ENCODE assay signal across 16 cellular contexts in genomic region chr6:26163733-26164505, GRCh38.
DNase-seq lines count a peak whose midpoint lies in the region; ATAC-seq and TF ChIP-seq lines count a peak whose summit lies in the region.
"Had no signal": no experiment of that assay in that cellular context is flagged by ENCODE, and none has a peak within 500 bp of the region (broad histone marks: within the 10 kb centered on the region; RNA-seq: fewer than 3 reads in every experiment).

No MANE protein-coding gene starts in this region.

- H4K20me1 ChIP-seq in OCI-LY7 (ENCODE audit: insufficient read depth, low read length) = no peaks in the 10 kb centered on the region

- POLR2A ChIA-PET in OCI-LY7 (lab: Charles Lee) = interaction anchor here (0.8 to 11.6 kb wide), 9 partner anchors 8 to 1674 kb away, joined by 3 to 330 read pairs (median 7); a partner anchor contains a TSS

- H3K9me3 Mint-ChIP-seq in activated naive CD4-positive, alpha-beta T cell treated with anti-CD3 and anti-CD28 coated beads for 36 hours = no peaks in the 10 kb centered on the region
- H3K9me3 Mint-ChIP-seq in activated naive CD8-positive, alpha-beta T cell treated with anti-CD3 and anti-CD28 coated beads, Interleukin-2, amount 50 U/mL, for 24 hours = no peaks in the 10 kb centered on the region
- H3K9me3 Mint-ChIP-seq in stimulated activated naive B cell treated with anti-CD40 and anti-IgM and Interleukin-4, amounts not matched to agents 10 μg/mL and 1 μg/mL and 100 μg/mL, for 72 hours = no peaks in the 10 kb centered on the region

- H3K36me3 Mint-ChIP-seq in activated naive CD4-positive, alpha-beta T cell treated with anti-CD3 and anti-CD28 coated beads for 36 hours (ENCODE audit: low read depth) = no peaks in the 10 kb centered on the region
- H3K36me3 Mint-ChIP-seq in activated naive CD8-positive, alpha-beta T cell treated with anti-CD3 and anti-CD28 coated beads, Interleukin-2, amount 50 U/mL, for 24 hours (ENCODE audit: low read depth) = peaks cover 2% of the 10 kb centered on the region
- peaks cover 49 to 50% of the 10 kb centered on the region in 2 donors for H3K36me3 Mint-ChIP-seq in stimulated activated naive B cell treated with anti-CD40 and anti-IgM and Interleukin-4, amounts not matched to agents 10 μg/mL and 1 μg/mL and 100 μg/mL, for 72 hours

- peaks cover 60% of the 10 kb centered on the region for H3K4me1 Mint-ChIP-seq in activated naive CD4-positive, alpha-beta T cell treated with anti-CD3 and anti-CD28 coated beads for 36 hours (ENCODE audit: low read depth)
- peaks cover 52% of the 10 kb centered on the region for H3K4me1 Mint-ChIP-seq in activated naive CD8-positive, alpha-beta T cell treated with anti-CD3 and anti-CD28 coated beads, Interleukin-2, amount 50 U/mL, for 24 hours
- peaks cover 25 to 56% of the 10 kb centered on the region in 2 donors for H3K4me1 Mint-ChIP-seq in stimulated activated naive B cell treated with anti-CD40 and anti-IgM and Interleukin-4, amounts not matched to agents 10 μg/mL and 1 μg/mL and 100 μg/mL, for 72 hours

- peak overlapping the region; percentile 21 for H3K4me3 Mint-ChIP-seq in activated naive CD4-positive, alpha-beta T cell treated with anti-CD3 and anti-CD28 coated beads for 36 hours
- H3K4me3 Mint-ChIP-seq in activated naive CD8-positive, alpha-beta T cell treated with anti-CD3 and anti-CD28 coated beads, Interleukin-2, amount 50 U/mL, for 24 hours = no peak overlapping the region
- no peak overlapping the region for H3K4me3 Mint-ChIP-seq in stimulated activated naive B cell treated with anti-CD40 and anti-IgM and Interleukin-4, amounts not matched to agents 10 μg/mL and 1 μg/mL and 100 μg/mL, for 72 hours

- no peak for DNase-seq in activated naive CD4-positive, alpha-beta T cell treated with anti-CD3 and anti-CD28 coated beads for 36 hours
- no peak for DNase-seq in activated naive CD4-positive, alpha-beta T cell (lab: John Stamatoyannopoulos, UW)
- no peak for DNase-seq in OCI-LY7 (ENCODE audit: low spot score)
- DNase-seq in activated naive CD8-positive, alpha-beta T cell treated with anti-CD3 and anti-CD28 coated beads, Interleukin-2, amount 50 U/mL, for 24 hours = no peak
- DNase-seq in stimulated activated naive B cell treated with anti-CD40 and anti-IgM and Interleukin-4, amounts not matched to agents 10 μg/mL and 1 μg/mL and 100 μg/mL, for 72 hours = no peak
- DNase-seq in MV-4-11 (lab: John Stamatoyannopoulos, UW) = no peak
- DNase-seq in NCI-H2029 (lab: John Stamatoyannopoulos, UW) = no peak
- DNase-seq: ACHN; activated CD4-positive, alpha-beta T cell treated with anti-CD3 and anti-CD28 coated beads for 4 hours; activated effector memory CD4-positive, alpha-beta T cell treated with Interleukin-2 at 50 U/mL for 16 hours; dorsolateral prefrontal cortex; Kasumi-1; NCI-H1436; NCI-H226 had no signal

- H3K79me2 ChIP-seq in OCI-LY7 (ENCODE audit: insufficient read depth, low read depth, low read length) = peaks cover 27% of the 10 kb centered on the region; the same call in 1 of the 2 replicates

- no TSS peak for BruUV-seq in OCI-LY7 (replicated peaks; lab: Mats Ljungman, UMichigan)

- H3K4me3 ChIP-seq in OCI-LY7 (ENCODE audit: low read depth, low read length, poor library complexity, severe bottlenecking) = no peak overlapping the region
- H3K4me3 ChIP-seq: dorsolateral prefrontal cortex, esophagus muscularis mucosa had no signal

- peak overlapping the region; percentile 38 for H3K4me2 ChIP-seq in OCI-LY7 (ENCODE audit: low read length)

- H3K4me1 ChIP-seq in OCI-LY7 (ENCODE audit: insufficient read depth, low read length, poor library complexity, severe bottlenecking) = peaks cover 60% of the 10 kb centered on the region

- H3K27ac Mint-ChIP-seq in activated naive CD4-positive, alpha-beta T cell treated with anti-CD3 and anti-CD28 coated beads for 36 hours = peak overlapping the region; percentile 78
- peak overlapping the region; percentile 46 for H3K27ac Mint-ChIP-seq in activated naive CD8-positive, alpha-beta T cell treated with anti-CD3 and anti-CD28 coated beads, Interleukin-2, amount 50 U/mL, for 24 hours
- peak overlapping the region; percentile 47 for H3K27ac Mint-ChIP-seq in stimulated activated naive B cell treated with anti-CD40 and anti-IgM and Interleukin-4, amounts not matched to agents 10 μg/mL and 1 μg/mL and 100 μg/mL, for 72 hours

- H3K9me2 ChIP-seq in OCI-LY7 (ENCODE audit: insufficient read depth, low read length) = no peaks in the 10 kb centered on the region

- no peaks in the 10 kb centered on the region for H3K36me3 ChIP-seq in OCI-LY7 (ENCODE audit: insufficient read depth, low read length)

- no peak for TF ChIP-seq CTCF in OCI-LY7 (conservative IDR thresholded peaks at IDR 0.05; ENCODE audit: low read length)

- no peaks in the 10 kb centered on the region for H3K9me3 ChIP-seq in OCI-LY7 (ENCODE audit: low read length)
- H3K9me3 ChIP-seq: esophagus muscularis mucosa had no signal

- no peaks in the 10 kb centered on the region for H3K27me3 Mint-ChIP-seq in activated naive CD4-positive, alpha-beta T cell treated with anti-CD3 and anti-CD28 coated beads for 36 hours (ENCODE audit: low read depth)
- no peaks in the 10 kb centered on the region for H3K27me3 Mint-ChIP-seq in activated naive CD8-positive, alpha-beta T cell treated with anti-CD3 and anti-CD28 coated beads, Interleukin-2, amount 50 U/mL, for 24 hours
- H3K27me3 Mint-ChIP-seq in stimulated activated naive B cell treated with anti-CD40 and anti-IgM and Interleukin-4, amounts not matched to agents 10 μg/mL and 1 μg/mL and 100 μg/mL, for 72 hours = no peaks in the 10 kb centered on the region

- intact Hi-C loops in activated naive CD4-positive, alpha-beta T cell treated with anti-CD3 and anti-CD28 coated beads for 36 hours (cut with micrococcal nuclease) = no loop called here
- intact Hi-C loops in OCI-LY7 (cut with micrococcal nuclease; ENCODE audit: unreplicated experiment) = no loop called here

- CTCF ChIA-PET in activated naive CD4-positive, alpha-beta T cell treated with anti-CD3 and anti-CD28 coated beads for 36 hours (lab: Charles Lee) = interaction anchor here (0.6 to 1.3 kb wide), 3 partner anchors 9 to 141 kb away, joined by 3 to 4 read pairs (median 4); no protein-coding TSS in a partner anchor
- CTCF ChIA-PET in OCI-LY7 (lab: Charles Lee; ENCODE audit: unreplicated experiment) = no interaction called here

- peak overlapping the region; percentile 44; the same call in 1 of the 2 replicates for H2AFZ ChIP-seq in OCI-LY7 (ENCODE audit: low read length)

- no peak for ATAC-seq in activated naive CD8-positive, alpha-beta T cell treated with anti-CD3 and anti-CD28 coated beads, Interleukin-2, amount 50 U/mL, for 24 hours
- no peak for ATAC-seq in stimulated activated naive B cell treated with anti-CD40 and anti-IgM and Interleukin-4, amounts not matched to agents 10 μg/mL and 1 μg/mL and 100 μg/mL, for 72 hours (replicated peaks)
- no peak for ATAC-seq in GM19467 (IDR thresholded peaks at IDR 0.05; ENCODE audit: unreplicated experiment)

- H3K27ac ChIP-seq in OCI-LY7 (ENCODE audit: low read depth, low read length, poor library complexity, severe bottlenecking) = peak overlapping the region; percentile 63
- H3K27ac ChIP-seq: dorsolateral prefrontal cortex, esophagus muscularis mucosa had no signal
